ENCODE assay signal across 32 cellular contexts in the genomic region with DNA sequence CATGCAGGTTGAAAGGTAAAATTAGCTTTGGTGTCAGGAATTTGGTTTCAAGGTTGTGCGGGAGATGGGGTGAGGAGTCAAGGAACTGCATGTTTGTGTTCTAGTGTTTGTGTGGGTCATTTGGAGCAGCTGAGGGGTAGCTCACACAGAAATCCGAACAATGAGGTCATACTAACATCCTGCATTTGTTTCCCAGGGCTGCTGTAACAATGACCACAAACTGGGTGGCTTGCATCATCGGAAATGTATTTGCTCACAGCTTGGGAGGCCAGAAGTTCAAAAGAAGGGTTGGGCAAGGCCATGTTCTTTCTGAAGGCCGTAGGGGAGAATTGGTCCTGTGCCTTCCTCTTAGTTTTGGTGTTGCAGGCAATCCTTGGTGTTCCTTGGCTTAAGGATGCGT.
A peak's percentile ranks its signal among the peaks of the same experiment; 100 is the strongest.
DNase-seq lines count a peak whose midpoint lies in the region; ATAC-seq, FAIRE-seq and TF ChIP-seq lines count a peak whose summit lies in the region.
"Had no signal": no experiment of that assay in that cellular context is flagged by ENCODE, and none has a peak within 500 bp of the region (broad histone marks: within the 10 kb centered on the region; RNA-seq: fewer than 3 reads in every experiment).

No MANE protein-coding gene starts in this region.

- no peak overlapping the region for H3K4me2 ChIP-seq in HepG2 (ENCODE audit: low read depth, low read length)
- H3K4me2 ChIP-seq: A549 had no signal

- TF ChIP-seq POLR2A in HepG2 (IDR thresholded peaks at IDR 0.05; ENCODE audit: insufficient read depth in 1 of 2, low read depth in 2 of 2, low read length in 2 of 2): no peak

- intact Hi-C loops in Calu3 (cut with micrococcal nuclease; ENCODE audit: unreplicated experiment): no loop called here
- intact Hi-C loops in HepG2 (cut with micrococcal nuclease; ENCODE audit: unreplicated experiment): no loop called here

- no peak overlapping the region for H3K9ac ChIP-seq in HepG2 (ENCODE audit: insufficient read depth, low read depth, low read length)

- H3K27me3 ChIP-seq in HepG2 (ENCODE audit: control insufficient read depth in 1 of 2, insufficient read depth in 2 of 2, low read length in 2 of 2): peaks cover 1 to 3% of the 10 kb centered on the region in 2 experiments; a peak in 1 of 5 replicates
- H3K27me3 ChIP-seq: BE2C, foreskin keratinocyte, tibial nerve had no signal

- peaks cover 17% of the 10 kb centered on the region for H3K4me1 Mint-ChIP-seq in Calu3 (ENCODE audit: low read depth, unreplicated experiment)
- H3K4me1 Mint-ChIP-seq: central memory CD8-positive, alpha-beta T cell had no signal

- no peak overlapping the region for H3K27ac ChIP-seq in HepG2 (ENCODE audit: extremely low read length, insufficient read depth, low read length)
- H3K27ac ChIP-seq: A549, foreskin keratinocyte, tibial nerve had no signal

- FAIRE-seq in HepG2 (lab: Jason Lieb, UNC): no peak
- FAIRE-seq: A549, GM12892, kidney, TTC549 had no signal

- H3K4me3 ChIP-seq in HepG2 (replicated peaks in 1 of 3; ENCODE audit: insufficient read depth in 1 of 3, low read depth in 2 of 3, low read length in 3 of 3): no peak overlapping the region
- H3K4me3 ChIP-seq: A549, tibial nerve had no signal

- DNase-seq in Calu3 (peak; percentile 29), MV-4-11 (lab: John Stamatoyannopoulos, UW) (peak; percentile 95), dermis microvascular lymphatic vessel endothelial cell (ENCODE audit: low read depth in 2 of 2) (peak; percentile 14 to 67), HepG2 (ENCODE audit: low spot score) (peak; percentile 62), ACHN (no peak), hypothalamus (lab: John Stamatoyannopoulos, UW) (no peak)
- DNase-seq: activated naive CD4-positive, alpha-beta T cell treated with anti-CD3 and anti-CD28 coated beads, Interleukin-2, amount 50 U/mL, for 16 hours; activated T-cell treated with anti-CD3 and anti-CD28 coated beads, Interleukin-2, amount 50 U/mL, for 72 hours; anterior cingulate cortex; BE2C; DMS79; foreskin keratinocyte; IMR-90; kidney; mesenchymal stem cell; naive B cell; NCI-H1694; NCI-H69; OCI-M1; right cardiac atrium; SHP77; stimulated activated CD4-positive, alpha-beta T cell treated with anti-CD3 and anti-CD28 coated beads, Interleukin-12 subunit alpha, Interleukin-12 subunit beta, amount 100 ng/mL, for 4 hours; stimulated activated CD4-positive, alpha-beta T cell treated with anti-CD3 and anti-CD28 coated beads, Interleukin-4, amount 100 ng/mL, for 4 hours; T-helper 1 cell had no signal

- TF ChIP-seq EP300 in HepG2 (IDR thresholded peaks at IDR 0.05; ENCODE audit: low read depth in 2 of 2, low read length in 2 of 2) (no peak), HepG2 (CRISPR knock-in tag; IDR thresholded peaks at IDR 0.05; ENCODE audit: borderline replicate concordance) (no peak)

- no peak overlapping the region for H3K27ac Mint-ChIP-seq in Calu3 (ENCODE audit: unreplicated experiment)
- H3K27ac Mint-ChIP-seq: activated T-cell treated with anti-CD3 and anti-CD28 coated beads, Interleukin-2, amount 50 U/mL, for 72 hours; naive B cell; stimulated activated naive CD8-positive, alpha-beta T cell treated with anti-CD3 and anti-CD28 coated beads, Interleukin-15, Interleukin-2, amounts not matched to agents 100 ng/mL and 50 ng/mL, for 24 hours had no signal

- POLR2A ChIA-PET in HepG2 (lab: Yijun Ruan, JAX): no interaction called here

- peaks cover 8% of the 10 kb centered on the region; the same call in 1 of the 2 replicates for H3K4me1 ChIP-seq in HepG2 (ENCODE audit: insufficient read depth, low read length)
- H3K4me1 ChIP-seq: A549, BE2C, foreskin keratinocyte, tibial nerve had no signal

- in situ Hi-C loops in HepG2 (cut with HindIII; ENCODE audit: extremely low pct_ligation_motif_present, low pct_unique_long_range_greater_than_20kb): no loop called here
- in situ Hi-C loops in ACHN (cut with HindIII; ENCODE audit: low pct_ligation_motif_present, low pct_unique_long_range_greater_than_20kb, low sequenced_read_pairs): no loop called here

- peaks cover 33% of the 10 kb centered on the region for H3K27me3 Mint-ChIP-seq in Calu3 (ENCODE audit: unreplicated experiment)
- H3K27me3 Mint-ChIP-seq: central memory CD8-positive, alpha-beta T cell; stimulated activated naive CD8-positive, alpha-beta T cell treated with anti-CD3 and anti-CD28 coated beads, Interleukin-15, Interleukin-2, amounts not matched to agents 100 ng/mL and 50 ng/mL, for 24 hours had no signal

- peak; percentile 42 for ATAC-seq in HepG2
- no peak for ATAC-seq in HG03460 (IDR thresholded peaks at IDR 0.05; ENCODE audit: unreplicated experiment)
- ATAC-seq in HG03175 (IDR thresholded peaks at IDR 0.05; ENCODE audit: unreplicated experiment): no peak
- ATAC-seq: A549; activated T-cell treated with anti-CD3 and anti-CD28 coated beads, Interleukin-2, amount 50 U/mL, for 72 hours; foreskin keratinocyte had no signal

- 11% methylated on average over 5 of the region's 5 CpGs for WGBS in HepG2 (ENCODE audit: low lambda C conversion rate)

- peaks cover 2% of the 10 kb centered on the region for H3K9me3 Mint-ChIP-seq in Calu3 (ENCODE audit: low read depth, unreplicated experiment)

- TF ChIP-seq CTCF in Calu3 (IDR thresholded peaks at IDR 0.05; ENCODE audit: unreplicated experiment) (no peak), HepG2 (CRISPR knock-in tag; IDR thresholded peaks at IDR 0.05) (no peak)

- no peaks in the 10 kb centered on the region for H3K36me3 Mint-ChIP-seq in Calu3 (ENCODE audit: insufficient read depth, unreplicated experiment)
- H3K36me3 Mint-ChIP-seq: naive B cell had no signal

- no peaks in the 10 kb centered on the region for H3K36me3 ChIP-seq in HepG2 (replicated peaks in 1 of 2; ENCODE audit: control insufficient read depth in 1 of 2, insufficient read depth in 2 of 2, low read length in 2 of 2)
- H3K36me3 ChIP-seq: BE2C, tibial nerve had no signal

- H3K79me2 ChIP-seq in HepG2 (ENCODE audit: insufficient read depth, low read length): no peaks in the 10 kb centered on the region

- CTCF ChIA-PET in Calu3 (lab: Charles Lee): interaction anchor here (0.6 kb wide), 2 partner anchors 606 to 958 kb away, joined by 3 to 5 read pairs; no protein-coding TSS in a partner anchor
- CTCF ChIA-PET in HepG2 (lab: Yijun Ruan, JAX; ENCODE audit: low intra/inter-chr PET ratio, low total read pairs): no interaction called here

- no TSS peak for BruUV-seq in Calu3 (replicated peaks; lab: Mats Ljungman, UMichigan)
- BruUV-seq in HepG2 (replicated peaks; lab: Mats Ljungman, UMichigan): no TSS peak

- H3K4me3 Mint-ChIP-seq in Calu3 (ENCODE audit: low read depth, unreplicated experiment): no peak overlapping the region
- H3K4me3 Mint-ChIP-seq: activated T-cell treated with anti-CD3 and anti-CD28 coated beads, Interleukin-2, amount 50 U/mL, for 72 hours; central memory CD8-positive, alpha-beta T cell; naive B cell; stimulated activated naive CD8-positive, alpha-beta T cell treated with anti-CD3 and anti-CD28 coated beads, Interleukin-15, Interleukin-2, amounts not matched to agents 100 ng/mL and 50 ng/mL, for 24 hours had no signal

- no peak overlapping the region for H2AFZ ChIP-seq in HepG2 (ENCODE audit: low read length)

- H3K9me3 ChIP-seq in HepG2 (ENCODE audit: low read length): no peaks in the 10 kb centered on the region
- H3K9me3 ChIP-seq: A549, BE2C had no signal

- TF ChIP-seq RAD21 in HepG2 (CRISPR knock-in tag; IDR thresholded peaks at IDR 0.05): no peak

- no peaks in the 10 kb centered on the region for H4K20me1 ChIP-seq in HepG2 (ENCODE audit: insufficient read depth, low read length)

TF ChIP-seq in HepG2, 621 proteins besides CTCF, POLR2A, EP300 and RAD21 (continues in another document):
- TF ChIP-seq ZNF891 (CRISPR knock-in tag; IDR thresholded peaks at IDR 0.05) (no peak), ATF4 (CRISPR knock-in tag; IDR thresholded peaks at IDR 0.05) (peak in 1 of 2 experiments; percentile 83; a peak in 2 of 4 replicates), ATF7 (IDR thresholded peaks at IDR 0.05) (peak; percentile 79), ATF7 (CRISPR knock-in tag; IDR thresholded peaks at IDR 0.05) (peak; percentile 57; the same call in 1 of the 2 replicates), NFE2 (CRISPR knock-in tag; IDR thresholded peaks at IDR 0.05) (no peak), SOX5 (CRISPR knock-in tag; IDR thresholded peaks at IDR 0.05; ENCODE audit: borderline replicate concordance) (peak; percentile 73; the same call in 1 of the 2 replicates), THRA (CRISPR knock-in tag; IDR thresholded peaks at IDR 0.05; ENCODE audit: borderline replicate concordance) (no peak), MTA3 (CRISPR knock-in tag; IDR thresholded peaks at IDR 0.05) (no peak), CREB1 (IDR thresholded peaks at IDR 0.05) (peak; percentile 48), CREB1 (CRISPR knock-in tag; IDR thresholded peaks at IDR 0.05) (0 out of 2 replicates have a peak, but pooled peaks have one; percentile 26), ZNF136 (CRISPR knock-in tag; IDR thresholded peaks at IDR 0.05; ENCODE audit: low read depth) (no peak), PLSCR1 (CRISPR knock-in tag; IDR thresholded peaks at IDR 0.05; ENCODE audit: borderline replicate concordance) (no peak), NRL (CRISPR knock-in tag; IDR thresholded peaks at IDR 0.05; ENCODE audit: borderline replicate concordance) (no peak)

Comparison
In these comparisons a context has a peak if more than half of its experiments do, and no peak if none do; other contexts are left out.
1. DNase-seq: peak in Calu3 (single experiment), MV-4-11 (single experiment), dermis microvascular lymphatic vessel endothelial cell (2 of 2) and HepG2 (single experiment); none in ACHN (single experiment) and hypothalamus (0 of 51).